In the genomic region with DNA sequence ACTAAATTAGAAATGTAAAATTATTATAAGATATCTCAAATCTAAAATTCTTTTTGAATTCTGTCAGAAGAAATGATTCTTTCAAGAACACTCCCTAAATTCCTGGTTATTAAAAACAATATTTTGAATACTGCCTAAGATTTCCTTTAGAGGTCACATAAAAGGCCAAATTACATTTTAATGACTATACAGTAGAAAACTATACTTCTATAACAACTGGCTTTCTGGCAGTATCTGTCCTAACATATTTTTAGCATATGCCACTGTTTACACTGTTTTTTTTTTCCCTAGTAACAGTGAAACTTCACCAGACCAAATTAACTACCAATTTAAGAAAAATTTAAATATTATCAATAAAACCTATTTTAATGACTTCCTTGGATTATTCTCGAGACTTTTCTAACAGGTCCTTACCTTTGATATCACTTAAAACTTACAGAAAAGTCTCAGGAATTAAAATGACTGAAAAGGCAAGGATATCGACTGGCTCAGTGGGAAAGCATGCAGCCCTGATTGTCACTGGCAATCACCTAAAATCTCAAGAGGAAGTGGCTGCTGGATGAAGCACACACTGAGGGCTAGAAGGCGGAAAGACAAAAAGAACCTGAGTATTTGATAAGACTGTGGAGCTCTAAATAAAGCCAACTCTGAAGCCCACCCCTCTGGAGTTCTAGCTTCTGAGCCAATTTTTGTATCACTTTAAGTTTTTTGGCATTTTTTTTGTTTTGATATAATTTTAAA, we compare ENCODE assay signal across 1 cellular context.
TF ChIP-seq lines count a peak whose summit lies in the region.

No MANE protein-coding gene starts in this region.

TF ChIP-seq in SK-N-SH, 30 proteins besides CTCF, POLR2A, EP300 and RAD21 (continued from another document):
- TF ChIP-seq, protein P1, sequence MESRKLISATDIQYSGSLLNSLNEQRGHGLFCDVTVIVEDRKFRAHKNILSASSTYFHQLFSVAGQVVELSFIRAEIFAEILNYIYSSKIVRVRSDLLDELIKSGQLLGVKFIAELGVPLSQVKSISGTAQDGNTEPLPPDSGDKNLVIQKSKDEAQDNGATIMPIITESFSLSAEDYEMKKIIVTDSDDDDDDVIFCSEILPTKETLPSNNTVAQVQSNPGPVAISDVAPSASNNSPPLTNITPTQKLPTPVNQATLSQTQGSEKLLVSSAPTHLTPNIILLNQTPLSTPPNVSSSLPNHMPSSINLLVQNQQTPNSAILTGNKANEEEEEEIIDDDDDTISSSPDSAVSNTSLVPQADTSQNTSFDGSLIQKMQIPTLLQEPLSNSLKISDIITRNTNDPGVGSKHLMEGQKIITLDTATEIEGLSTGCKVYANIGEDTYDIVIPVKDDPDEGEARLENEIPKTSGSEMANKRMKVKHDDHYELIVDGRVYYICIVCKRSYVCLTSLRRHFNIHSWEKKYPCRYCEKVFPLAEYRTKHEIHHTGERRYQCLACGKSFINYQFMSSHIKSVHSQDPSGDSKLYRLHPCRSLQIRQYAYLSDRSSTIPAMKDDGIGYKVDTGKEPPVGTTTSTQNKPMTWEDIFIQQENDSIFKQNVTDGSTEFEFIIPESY (IDR thresholded peaks at IDR 0.05; ENCODE audit: borderline replicate concordance, low read depth) = no peak
- TF ChIP-seq, protein P2, sequence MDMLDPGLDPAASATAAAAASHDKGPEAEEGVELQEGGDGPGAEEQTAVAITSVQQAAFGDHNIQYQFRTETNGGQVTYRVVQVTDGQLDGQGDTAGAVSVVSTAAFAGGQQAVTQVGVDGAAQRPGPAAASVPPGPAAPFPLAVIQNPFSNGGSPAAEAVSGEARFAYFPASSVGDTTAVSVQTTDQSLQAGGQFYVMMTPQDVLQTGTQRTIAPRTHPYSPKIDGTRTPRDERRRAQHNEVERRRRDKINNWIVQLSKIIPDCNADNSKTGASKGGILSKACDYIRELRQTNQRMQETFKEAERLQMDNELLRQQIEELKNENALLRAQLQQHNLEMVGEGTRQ (IDR thresholded peaks at IDR 0.05; ENCODE audit: borderline replicate concordance, low read depth, low read length) = no peak
